In the genomic region with DNA sequence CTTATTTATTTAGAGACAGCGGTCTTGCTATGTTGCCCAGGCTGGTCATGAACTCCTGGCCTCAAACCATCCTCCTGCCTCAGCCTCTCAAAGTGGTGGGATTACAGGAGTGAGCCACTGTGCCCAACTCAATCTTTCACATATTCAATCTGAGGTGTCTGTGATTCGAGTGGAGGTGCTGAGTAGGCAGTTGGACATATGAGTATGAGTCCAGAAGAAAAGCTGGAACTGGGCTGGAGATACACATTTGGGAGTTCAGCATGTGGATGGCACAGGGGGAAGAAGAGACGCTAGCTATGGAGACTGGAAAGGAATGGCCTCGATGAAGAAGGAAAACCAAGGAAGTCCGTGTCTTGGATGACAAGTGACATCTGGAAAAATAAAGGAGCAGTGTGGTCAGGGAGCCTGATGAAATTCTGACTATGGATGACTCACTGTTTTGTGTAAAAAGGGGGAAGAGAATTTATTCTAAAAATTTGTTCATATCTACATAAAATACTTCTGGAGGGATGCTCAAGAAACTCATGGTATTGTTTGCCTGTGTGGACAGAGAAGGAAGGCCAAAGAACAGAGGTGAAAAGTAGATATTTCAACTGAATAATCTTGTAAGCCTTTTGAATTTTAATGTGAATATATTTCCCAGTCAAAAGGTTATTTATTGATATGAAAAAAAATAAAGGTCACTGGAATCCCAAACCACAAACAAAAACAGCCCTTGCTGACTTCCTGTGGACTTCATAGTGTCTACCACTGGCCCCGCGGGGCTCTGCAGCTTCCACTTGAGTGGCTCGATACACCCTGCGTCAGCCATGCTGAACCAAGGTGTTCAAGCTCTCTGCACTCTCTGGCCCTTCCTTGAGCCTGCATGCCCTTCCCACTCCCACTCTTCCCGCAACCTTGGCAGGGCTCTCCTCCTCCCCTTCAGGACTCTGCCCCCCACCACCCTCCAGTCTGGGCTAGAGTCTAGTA, we compare ENCODE assay signal across 12 cellular contexts. TPM values are rescaled to one million over a fixed set of nuclear protein-coding genes. Genes with fewer than 3 reads are reported as not detected.
A peak's percentile ranks its signal among the peaks of the same experiment; 100 is the strongest.
DNase-seq lines count a peak whose midpoint lies in the region; ATAC-seq, FAIRE-seq and TF ChIP-seq lines count a peak whose summit lies in the region.
"Had no signal": no experiment of that assay in that cellular context is flagged by ENCODE, and none has a peak within 500 bp of the region (broad histone marks: within the 10 kb centered on the region; RNA-seq: fewer than 3 reads in every experiment).

No MANE protein-coding gene starts in this region.

- H3K4me2 ChIP-seq in Loucy (ENCODE audit: low read depth, low read length, poor library complexity, severe bottlenecking): no peak overlapping the region
- H3K4me2 ChIP-seq in GM12878 (ENCODE audit: control insufficient read depth, insufficient read depth): no peak overlapping the region

- no peak overlapping the region for H3K9ac ChIP-seq in Loucy (ENCODE audit: low read depth, low read length, poor library complexity, severe bottlenecking)
- H3K9ac ChIP-seq in GM12878 (ENCODE audit: control insufficient read depth, insufficient read depth, low read length): no peak overlapping the region

- no peaks in the 10 kb centered on the region for H3K9me2 ChIP-seq in Loucy (replicated peaks; ENCODE audit: low read depth, low read length)

- H4K20me1 ChIP-seq in Loucy (ENCODE audit: insufficient read depth, low read length, poor library complexity, severe bottlenecking) (no peaks in the 10 kb centered on the region), GM12878 (ENCODE audit: control insufficient read depth, insufficient read depth) (no peaks in the 10 kb centered on the region)

- no peak for TF ChIP-seq EP300 in GM12878 (IDR thresholded peaks at IDR 0.05; ENCODE audit: borderline replicate concordance in 1 of 2, control insufficient read depth in 1 of 2, low read depth in 2 of 2, low read length in 2 of 2)

- H3K36me3 Mint-ChIP-seq in CD4-positive, alpha-beta memory T cell: no peaks in the 10 kb centered on the region
- no peaks in the 10 kb centered on the region for H3K36me3 Mint-ChIP-seq in naive B cell
- H3K36me3 Mint-ChIP-seq in WTC11: no peaks in the 10 kb centered on the region

- TF ChIP-seq RAD21 in GM12878 (IDR thresholded peaks at IDR 0.05; ENCODE audit: insufficient read depth, low read depth, low read length): no peak

- TF ChIP-seq POLR2A in GM12878 (IDR thresholded peaks at IDR 0.05; ENCODE audit: low read depth, low read length): no peak

- H2AFZ ChIP-seq in Loucy (ENCODE audit: low read length) (peak overlapping the region; percentile 33; the same call in 1 of the 2 replicates), GM12878 (ENCODE audit: control insufficient read depth, low read depth, low read length) (no peak overlapping the region)

- H3K4me3 ChIP-seq in CD4-positive, alpha-beta memory T cell (ENCODE audit: low read length in 2 of 2): no peak overlapping the region
- H3K4me3 ChIP-seq in Loucy (ENCODE audit: low read length, poor library complexity, severe bottlenecking) (no peak overlapping the region), GM12878 (no peak overlapping the region)

- no peak for FAIRE-seq in GM12878 (lab: Jason Lieb, UNC)

- H3K27me3 Mint-ChIP-seq in CD4-positive, alpha-beta memory T cell: no peaks in the 10 kb centered on the region
- H3K27me3 Mint-ChIP-seq in naive B cell: no peaks in the 10 kb centered on the region
- no peaks in the 10 kb centered on the region for H3K27me3 Mint-ChIP-seq in WTC11 (ENCODE audit: low read depth)

- peak overlapping the region in 6 of 7 donors; percentile 2 to 80 (median 66) for H3K27ac Mint-ChIP-seq in CD4-positive, alpha-beta memory T cell
- peak overlapping the region; percentile 87 to 95 (median 92) for H3K27ac Mint-ChIP-seq in naive B cell
- no peak overlapping the region for H3K27ac Mint-ChIP-seq in WTC11

- WGBS in GM12878 (ENCODE audit: insufficient coverage, insufficient replicate concordance, low lambda C conversion rate, missing lambda C conversion rate): 50% methylated on average over 10 of the region's 10 CpGs

- peak overlapping the region in 2 of 8 donors; percentile 21 to 47 for H3K4me3 Mint-ChIP-seq in CD4-positive, alpha-beta memory T cell
- H3K4me3 Mint-ChIP-seq in naive B cell (peak overlapping the region; percentile 48 to 90 (median 76)), WTC11 (no peak overlapping the region)

- H3K9me3 Mint-ChIP-seq in CD4-positive, alpha-beta memory T cell: no peaks in the 10 kb centered on the region
- H3K9me3 Mint-ChIP-seq in naive B cell: no peaks in the 10 kb centered on the region
- H3K9me3 Mint-ChIP-seq in WTC11: no peaks in the 10 kb centered on the region

- no peaks in the 10 kb centered on the region for H3K36me3 ChIP-seq in CD4-positive, alpha-beta memory T cell (ENCODE audit: insufficient read depth, low read length)
- H3K36me3 ChIP-seq in Loucy (ENCODE audit: insufficient read depth, low read length) (no peaks in the 10 kb centered on the region), GM12878 (ENCODE audit: control insufficient read depth in 2 of 2, insufficient read depth in 2 of 2, low read length in 1 of 2) (no peaks in the 10 kb centered on the region)

- no peaks in the 10 kb centered on the region for H3K27me3 ChIP-seq in CD4-positive, alpha-beta memory T cell (ENCODE audit: insufficient read depth, low read length)
- H3K27me3 ChIP-seq in Loucy (ENCODE audit: insufficient read depth, low read length, poor library complexity, severe bottlenecking) (no peaks in the 10 kb centered on the region), GM12878 (replicated peaks in 1 of 2; ENCODE audit: control insufficient read depth in 2 of 2, insufficient read depth in 2 of 2, low read length in 1 of 2) (no peaks in the 10 kb centered on the region)

- POLR2A ChIA-PET in CD4-positive, alpha-beta memory T cell (lab: Charles Lee; ENCODE audit: partially characterized antibody): no interaction called here
- POLR2A ChIA-PET in GM12878 (lab: Charles Lee) (interaction anchor here (0.7 kb wide), 1 partner anchor 141 kb away, joined by 5 read pairs; no protein-coding TSS in a partner anchor), WTC11 (lab: Charles Lee) (no interaction called here)

- no peaks in the 10 kb centered on the region for H3F3A ChIP-seq in Loucy (ENCODE audit: low read depth)

- CTCF ChIA-PET in CD4-positive, alpha-beta memory T cell (lab: Charles Lee; ENCODE audit: partially characterized antibody): no interaction called here
- CTCF ChIA-PET in GM12878 (lab: Yijun Ruan, JAX): interaction anchor here (1.3 kb wide), 1 partner anchor 17 kb away, joined by 3 read pairs; no protein-coding TSS in a partner anchor
- CTCF ChIA-PET in WTC11 (lab: Charles Lee): no interaction called here

- intact Hi-C loops in CD4-positive, alpha-beta memory T cell (cut with micrococcal nuclease): no loop called here
- intact Hi-C loops in GM12878 (cut with micrococcal nuclease; ENCODE audit: unreplicated experiment): no loop called here

- H3K9me3 ChIP-seq in CD4-positive, alpha-beta memory T cell (ENCODE audit: control insufficient read depth in 1 of 2, low read length in 2 of 2): no peaks in the 10 kb centered on the region
- H3K9me3 ChIP-seq in Loucy (ENCODE audit: insufficient read depth, low read depth, low read length): no peaks in the 10 kb centered on the region
- no peaks in the 10 kb centered on the region; the same call in 2 of the 3 replicates for H3K9me3 ChIP-seq in GM12878 (replicated peaks; ENCODE audit: control insufficient read depth, insufficient read depth, low read length)

- no TSS peak for BruUV-seq in GM12878 (replicated peaks; lab: Mats Ljungman, UMichigan)

- in situ Hi-C loops in GM12878 (cut with MboI): no loop called here

- H3K27ac ChIP-seq in CD4-positive, alpha-beta memory T cell (ENCODE audit: low read depth, low read length): no peak overlapping the region
- no peak overlapping the region for H3K27ac ChIP-seq in GM12878 (ENCODE audit: control insufficient read depth, insufficient read depth)

- no peaks in the 10 kb centered on the region for H3K79me2 ChIP-seq in Loucy (ENCODE audit: insufficient read depth, low read length)
- H3K79me2 ChIP-seq in GM12878 (ENCODE audit: control insufficient read depth, insufficient read depth, low read length): no peaks in the 10 kb centered on the region

- no peak for TF ChIP-seq CTCF in Loucy (conservative IDR thresholded peaks at IDR 0.05; ENCODE audit: low read length)
- no peak for TF ChIP-seq CTCF in GM12878 (IDR thresholded peaks at IDR 0.05 in 2 of 3, conservative IDR thresholded peaks at IDR 0.05 in 1 of 3; ENCODE audit: control insufficient read depth in 2 of 3, extremely low read depth in 1 of 3, insufficient read depth in 1 of 3, low read depth in 3 of 3, low read length in 3 of 3)
- no peak for TF ChIP-seq CTCF in WTC11 (IDR thresholded peaks at IDR 0.05)

- H3K4me1 ChIP-seq in CD4-positive, alpha-beta memory T cell (ENCODE audit: insufficient read depth, low read length): peaks cover 47% of the 10 kb centered on the region
- H3K4me1 ChIP-seq in Loucy (ENCODE audit: insufficient read depth, low read length, poor library complexity, severe bottlenecking) (peaks cover 15% of the 10 kb centered on the region), GM12878 (ENCODE audit: control insufficient read depth, insufficient read depth, low read length) (peaks cover 29% of the 10 kb centered on the region)

- RAD21 ChIA-PET in GM12878 (lab: Charles Lee; ENCODE audit: unreplicated experiment): no interaction called here

- peaks cover 39 to 58% (median 45%) of the 10 kb centered on the region in 4 donors for H3K4me1 Mint-ChIP-seq in CD4-positive, alpha-beta memory T cell
- H3K4me1 Mint-ChIP-seq in naive B cell: peaks cover 47 to 82% (median 72%) of the 10 kb centered on the region in 3 donors
- H3K4me1 Mint-ChIP-seq in WTC11: peaks cover 11% of the 10 kb centered on the region; the same call in 1 of the 2 replicates

- DNase-seq in CD4-positive, alpha-beta memory T cell: no peak
- DNase-seq in GM12878 (ENCODE audit: low read depth, low spot score): no peak
- DNase-seq in naive B cell: no peak
- no peak for DNase-seq in WTC11 (ENCODE audit: low spot score)
- DNase-seq in NCI-H446 treated with DMSO at 0.1 percent for 48 hours (lab: John Stamatoyannopoulos, UW): no peak
- DNase-seq in OCI-M2 (lab: John Stamatoyannopoulos, UW; ENCODE audit: unreplicated experiment): no peak
- DNase-seq: activated naive CD4-positive, alpha-beta T cell; NCI-H2107; stimulated activated CD4-positive, alpha-beta T cell treated with anti-CD3 and anti-CD28 coated beads, Interleukin-4, amount 100 ng/mL, for 1 hour had no signal

- SMC1A ChIA-PET in GM12878 (lab: Charles Lee; ENCODE audit: uncharacterized antibody, unreplicated experiment): interaction anchor here (0.7 kb wide), 1 partner anchor 23 kb away, joined by 3 read pairs; no protein-coding TSS in a partner anchor

- peak; percentile 37; the same call in 2 of the 3 replicates for ATAC-seq in GM12878
- peak; percentile 32 to 40 for ATAC-seq in naive B cell (ENCODE audit: low read depth in 2 of 2)
- ATAC-seq in WTC11: no peak
- no peak for ATAC-seq in HG03521 (IDR thresholded peaks at IDR 0.05; ENCODE audit: unreplicated experiment)
- ATAC-seq: esophagus mucosa had no signal

RNA-seq across cellular contexts. Expression of gene LTA4H, which starts 8.9 kb away (rescaled TPM):
- 10 to 100 TPM; 57.7 to 58.2 TPM for total RNA-seq in CD4-positive, alpha-beta memory T cell
- polyA plus RNA-seq in CD4-positive, alpha-beta memory T cell: 10 to 100 TPM; 59.3 to 77.6 TPM
- total RNA-seq in GM12878 (2013; cell fraction: nucleolus; rRNA removed): 71.3 and 74.8 TPM in 2 replicates
- total RNA-seq in GM12878 (2014; rRNA removed): 46.5 and 55.0 TPM in 2 replicates
- total RNA-seq in GM12878 (2014; rRNA removed; fragmentation: Illumina TruSeq; extraction: Trizol): 63.1 and 63.4 TPM in 2 replicates
- 44.7 and 45.9 TPM in 2 replicates for total RNA-seq in GM12878 (2021)
- polyA plus RNA-seq in GM12878 (2011; ENCODE audit: low read depth): 52.2 TPM
- polyA plus RNA-seq in GM12878 (2011; rRNA removed): 106 and 161 TPM in 2 replicates
- polyA plus RNA-seq in GM12878 (2011; cell fraction: cytosol; rRNA removed): 52.3 and 64.6 TPM in 2 replicates
- polyA plus RNA-seq in GM12878 (2011; cell fraction: nucleus; rRNA removed): 90.6 and 95.0 TPM in 2 replicates
- polyA plus RNA-seq in GM12878 (2012): 50.1 and 69.9 TPM in 2 replicates
- 73.6 and 99.5 TPM in 2 replicates for polyA plus RNA-seq in GM12878 (2014; fragmentation: Illumina TruSeq; extraction: Trizol)
- 10 to 100 TPM; 47.2 to 47.4 TPM for polyA plus RNA-seq in GM12878 (2014; fragmentation: Nextera tagmentation; extraction: Ambion mirVana)
- 47.6 and 51.3 TPM in 2 replicates for polyA plus RNA-seq in GM12878 (2014; rRNA removed)
- polyA plus RNA-seq in GM12878 (2016; fragmentation: Nextera tagmentation; extraction: Ambion mirVana): 10 to 100 TPM; 43.9 to 45.9 TPM
- polyA minus RNA-seq in GM12878 (2011; rRNA and poly(A)+ RNA removed): 66.8 and 77.6 TPM in 2 replicates
- 23.9 and 33.9 TPM in 2 replicates for polyA minus RNA-seq in GM12878 (2011; cell fraction: cytosol; rRNA and poly(A)+ RNA removed)
- 34.6 and 40.8 TPM in 2 replicates for polyA minus RNA-seq in GM12878 (2011; cell fraction: nucleus; rRNA and poly(A)+ RNA removed)
- 100 to 1,000 TPM; 203 to 338 (median 258) TPM for polyA plus RNA-seq in naive B cell (ENCODE audit: low read depth in 6 of 6)
- 134 to 172 TPM (median 162 TPM) in 3 replicates for total RNA-seq in WTC11 (2021)

RNA-seq across cellular contexts. Expression of gene HAL, which starts 48.2 kb away (rescaled TPM):
- 1 to 10 TPM; 1.7 to 2.0 TPM for total RNA-seq in CD4-positive, alpha-beta memory T cell
- not detected for polyA plus RNA-seq in CD4-positive, alpha-beta memory T cell
- 0.35 and 0.76 TPM in 2 replicates for total RNA-seq in GM12878 (2013; cell fraction: nucleolus; rRNA removed)
- total RNA-seq in GM12878 (2014; rRNA removed) (0.45 TPM in 1 of 2 replicates, not detected in the other), GM12878 (2014; rRNA removed; fragmentation: Illumina TruSeq; extraction: Trizol) (0.04 TPM in 1 of 2 replicates, not detected in the other), GM12878 (2021) (0.11 and 0.18 TPM in 2 replicates), WTC11 (2021) (0.23 to 0.39 TPM (median 0.32 TPM) in 3 replicates)
- 0.09 TPM for polyA plus RNA-seq in GM12878 (2011; ENCODE audit: low read depth)
- polyA plus RNA-seq in GM12878 (2011; rRNA removed) (0.10 and 0.14 TPM in 2 replicates), GM12878 (2014; fragmentation: Illumina TruSeq; extraction: Trizol) (0.06 and 0.52 TPM in 2 replicates), GM12878 (2014; fragmentation: Nextera tagmentation; extraction: Ambion mirVana) (under 1 TPM; 0.08 to 0.13 TPM), GM12878 (2014; rRNA removed) (0.13 and 0.38 TPM in 2 replicates), GM12878 (2016; fragmentation: Nextera tagmentation; extraction: Ambion mirVana) (under 1 TPM in 1 of 2 experiments, not detected in 1; 0.19 TPM), naive B cell (ENCODE audit: low read depth in 6 of 6) (1 to 10 TPM in 1 of 6 donors, under 1 TPM in 3, not detected in 2; 0.36 to 1.4 (median 0.75) TPM)
- 0.08 and 0.52 TPM in 2 replicates for polyA plus RNA-seq in GM12878 (2011; cell fraction: cytosol; rRNA removed)
- polyA plus RNA-seq in GM12878 (2011; cell fraction: nucleus; rRNA removed): 0.69 and 2.1 TPM in 2 replicates
- polyA plus RNA-seq in GM12878 (2012): 0.08 TPM in 2 replicates
- 0.07 and 0.52 TPM in 2 replicates for polyA minus RNA-seq in GM12878 (2011; rRNA and poly(A)+ RNA removed)
- not detected in 2 replicates for polyA minus RNA-seq in GM12878 (2011; cell fraction: cytosol; rRNA and poly(A)+ RNA removed)
- 0.85 and 3.6 TPM in 2 replicates for polyA minus RNA-seq in GM12878 (2011; cell fraction: nucleus; rRNA and poly(A)+ RNA removed)

Comparison
In these comparisons a context has a peak if more than half of its experiments do, and no peak if none do; other contexts are left out.
1. ATAC-seq: peak in GM12878 (single experiment) and naive B cell (2 of 2); none in WTC11 (single experiment) and HG03521 (single experiment).